In the genomic region with DNA sequence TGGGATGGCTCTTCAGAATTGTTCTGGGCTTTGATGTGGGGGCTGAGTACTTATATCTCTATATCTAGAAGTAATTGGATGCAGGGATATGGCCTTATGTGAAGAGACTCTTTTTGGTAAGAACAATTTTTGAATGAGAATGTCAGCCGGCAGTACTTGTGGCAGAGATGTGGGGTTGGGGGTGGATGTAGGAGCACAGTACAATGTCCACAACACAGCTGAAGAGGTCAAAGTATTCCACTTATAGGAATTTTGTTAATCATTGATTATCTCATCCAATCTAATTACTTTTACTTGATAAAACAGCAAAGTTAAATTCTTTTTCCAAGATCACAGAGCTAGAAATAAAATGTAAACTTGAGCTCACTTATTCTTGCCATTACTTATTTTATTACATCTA, we compare ENCODE assay signal across 38 cellular contexts.
"Had no signal": no experiment of that assay in that cellular context is flagged by ENCODE, and none has a peak within 500 bp of the region (broad histone marks: within the 10 kb centered on the region; RNA-seq: fewer than 3 reads in every experiment).

No MANE protein-coding gene starts in this region.

- H3K27me3 Mint-ChIP-seq: activated B cell treated with CpG ODN at 0.5 μM for 24 hours; activated CD4-positive, alpha-beta T cell treated with anti-CD3 and anti-CD28 coated beads, Interleukin-2, amount 10 ng/mL, durations not matched to agents 24 days and 14 days; activated CD8-positive, alpha-beta T cell treated with anti-CD3 and anti-CD28 coated beads for 36 hours; activated naive CD8-positive, alpha-beta T cell treated with anti-CD3 and anti-CD28 coated beads for 36 hours; activated T-helper 17 cell treated with anti-CD3 and anti-CD28 coated beads, Interleukin-2, amount 50 U/mL, for 72 hours; central memory CD8-positive, alpha-beta T cell had no signal

- H3K4me3 Mint-ChIP-seq: activated B cell treated with CpG ODN at 0.5 μM for 24 hours; activated CD4-positive, alpha-beta memory T cell treated with anti-CD3 and anti-CD28 coated beads for 36 hours; activated CD4-positive, alpha-beta T cell treated with anti-CD3 and anti-CD28 coated beads, Interleukin-2, amount 10 ng/mL, durations not matched to agents 24 days and 14 days; activated CD8-positive, alpha-beta T cell treated with anti-CD3 and anti-CD28 coated beads for 36 hours; activated naive CD4-positive, alpha-beta T cell treated with anti-CD3 and anti-CD28 coated beads for 36 hours; activated naive CD8-positive, alpha-beta T cell treated with anti-CD3 and anti-CD28 coated beads for 36 hours; activated T-cell treated with anti-CD3 and anti-CD28 coated beads, Interleukin-2, amount 50 U/mL, for 4 hours; activated T-cell treated with anti-CD3 and anti-CD28 coated beads, Interleukin-2, amount 50 U/mL, for 72 hours; activated T-helper 1 cell treated with anti-CD3 and anti-CD28 coated beads, Interleukin-12 subunit alpha, Interleukin-12 subunit beta, Interleukin-2, Interleukin-4 antibody, amounts not matched to agents 30 ng/mL and 10 ng/mL and 1 ng/mL, durations not matched to agents 14 hours and 24 hours and 36 hours; activated T-helper 17 cell treated with anti-CD3 and anti-CD28 coated beads, Interleukin-2, amount 50 U/mL, for 72 hours; brain; central memory CD8-positive, alpha-beta T cell; T-helper 1 cell treated with Interleukin-12 subunit alpha and Interleukin-12 subunit beta and Interleukin-4 antibody, amounts not matched to agents 30 μg/mL and 1 μg/mL, for 36 hours; T-helper 2 cell treated with Interferon-gamma antibody and Interleukin-4, amounts not matched to agents 5 μg/mL and 100 μg/mL, for 36 hours had no signal

- H3K4me3 ChIP-seq: adrenal gland, cardiac muscle cell had no signal

- H3K27ac ChIP-seq: adrenal gland, cardiac muscle cell, VCaP had no signal

- H3K9me3 Mint-ChIP-seq: activated CD4-positive, alpha-beta memory T cell treated with anti-CD3 and anti-CD28 coated beads for 36 hours; activated CD4-positive, alpha-beta T cell treated with anti-CD3 and anti-CD28 coated beads, Interleukin-2, amount 10 ng/mL, durations not matched to agents 24 days and 14 days; activated CD8-positive, alpha-beta T cell treated with anti-CD3 and anti-CD28 coated beads for 36 hours; activated naive CD4-positive, alpha-beta T cell treated with anti-CD3 and anti-CD28 coated beads for 36 hours; activated naive CD4-positive, alpha-beta T cell treated with anti-CD3 and anti-CD28 coated beads, Interleukin-2, amount 50 U/mL, for 72 hours; activated naive CD8-positive, alpha-beta T cell treated with anti-CD3 and anti-CD28 coated beads for 36 hours; activated T-cell treated with anti-CD3 and anti-CD28 coated beads, Interleukin-2, amount 50 U/mL, for 4 hours; activated T-cell treated with anti-CD3 and anti-CD28 coated beads, Interleukin-2, amount 50 U/mL, for 72 hours; activated T-helper 1 cell treated with anti-CD3 and anti-CD28 coated beads, Interleukin-12 subunit alpha, Interleukin-12 subunit beta, Interleukin-2, Interleukin-4 antibody, amounts not matched to agents 30 ng/mL and 10 ng/mL and 1 ng/mL, durations not matched to agents 14 hours and 24 hours and 36 hours; activated T-helper 17 cell treated with anti-CD3 and anti-CD28 coated beads, Interleukin-2, amount 50 U/mL, for 72 hours; brain; T-helper 1 cell treated with Interleukin-12 subunit alpha and Interleukin-12 subunit beta and Interleukin-4 antibody, amounts not matched to agents 30 μg/mL and 1 μg/mL, for 36 hours; T-helper 2 cell treated with Interferon-gamma antibody and Interleukin-4, amounts not matched to agents 5 μg/mL and 100 μg/mL, for 36 hours had no signal

- H3K27ac Mint-ChIP-seq: activated B cell treated with CpG ODN at 0.5 μM for 24 hours; activated CD4-positive, alpha-beta memory T cell treated with anti-CD3 and anti-CD28 coated beads for 36 hours; activated CD4-positive, alpha-beta T cell treated with anti-CD3 and anti-CD28 coated beads, Interleukin-2, amount 10 ng/mL, durations not matched to agents 24 days and 14 days; activated CD8-positive, alpha-beta T cell treated with anti-CD3 and anti-CD28 coated beads for 36 hours; activated naive CD4-positive, alpha-beta T cell treated with anti-CD3 and anti-CD28 coated beads for 36 hours; activated naive CD4-positive, alpha-beta T cell treated with anti-CD3 and anti-CD28 coated beads, Interleukin-2, amount 50 U/mL, for 72 hours; activated naive CD8-positive, alpha-beta T cell treated with anti-CD3 and anti-CD28 coated beads for 36 hours; activated T-cell treated with anti-CD3 and anti-CD28 coated beads, Interleukin-2, amount 50 U/mL, for 72 hours; activated T-helper 1 cell treated with anti-CD3 and anti-CD28 coated beads, Interleukin-12 subunit alpha, Interleukin-12 subunit beta, Interleukin-2, Interleukin-4 antibody, amounts not matched to agents 30 ng/mL and 10 ng/mL and 1 ng/mL, durations not matched to agents 14 hours and 24 hours and 36 hours; activated T-helper 17 cell treated with anti-CD3 and anti-CD28 coated beads, Interleukin-2, amount 50 U/mL, for 72 hours; brain; T-helper 1 cell treated with Interleukin-12 subunit alpha and Interleukin-12 subunit beta and Interleukin-4 antibody, amounts not matched to agents 30 μg/mL and 1 μg/mL, for 36 hours; T-helper 2 cell treated with Interferon-gamma antibody and Interleukin-4, amounts not matched to agents 5 μg/mL and 100 μg/mL, for 36 hours had no signal

- DNase-seq: activated B cell treated with CpG ODN at 0.5 μM for 24 hours; activated CD4-positive, alpha-beta memory T cell treated with anti-CD3 and anti-CD28 coated beads for 36 hours; activated CD4-positive, alpha-beta T cell treated with anti-CD3 and anti-CD28 coated beads for 4 hours; activated CD4-positive, alpha-beta T cell treated with anti-CD3 and anti-CD28 coated beads, Interleukin-2, amount 10 ng/mL, durations not matched to agents 24 days and 14 days; activated CD4-positive, alpha-beta T cell treated with anti-CD3 and anti-CD28 coated beads, Interleukin-2, amount 50 U/mL, for 1 hour; activated CD4-positive, alpha-beta T cell treated with anti-CD3 and anti-CD28 coated beads, Interleukin-2, amount 50 U/mL, for 4 hours; activated CD4-positive, CD25-positive, alpha-beta regulatory T cell treated with anti-CD3 and anti-CD28 coated beads, Interleukin-2, amount 50 U/mL, for 72 hours; activated CD8-positive, alpha-beta memory T cell treated with anti-CD3 and anti-CD28 coated beads, Interleukin-2, amount 50 U/mL, for 4 hours; activated CD8-positive, alpha-beta T cell treated with anti-CD3 and anti-CD28 coated beads for 36 hours; activated effector memory CD4-positive, alpha-beta T cell treated with anti-CD3 and anti-CD28 coated beads, Interleukin-2, amount 50 U/mL, for 16 hours; activated gamma-delta T cell treated with Interleukin-2 at 50 U/mL for 16 hours; activated naive CD4-positive, alpha-beta T cell; activated naive CD4-positive, alpha-beta T cell treated with anti-CD3 and anti-CD28 coated beads for 36 hours; activated naive CD4-positive, alpha-beta T cell treated with anti-CD3 and anti-CD28 coated beads, Interleukin-2, amount 50 U/mL, for 16 hours; activated naive CD8-positive, alpha-beta T cell treated with anti-CD3 and anti-CD28 coated beads for 36 hours; activated T-cell treated with anti-CD3 and anti-CD28 coated beads for 4 hours; activated T-cell treated with anti-CD3 and anti-CD28 coated beads, Interleukin-2, amount 50 U/mL, for 1 hour; activated T-cell treated with anti-CD3 and anti-CD28 coated beads, Interleukin-2, amount 50 U/mL, for 4 hours; activated T-cell treated with anti-CD3 and anti-CD28 coated beads, Interleukin-2, amount 50 U/mL, for 72 hours; adrenal gland; amniotic stem cell; aorta; caudate nucleus; cerebellar nuclear complex; T-helper 1 cell; T-helper 2 cell; T-helper 9 cell had no signal

- H3K9me3 ChIP-seq: adrenal gland had no signal

- H3K36me3 ChIP-seq: adrenal gland, cardiac muscle cell had no signal

- H3K4me1 ChIP-seq: adrenal gland had no signal

- H3K27me3 ChIP-seq: adrenal gland, cardiac muscle cell had no signal

- H3K36me3 Mint-ChIP-seq: activated CD4-positive, alpha-beta memory T cell treated with anti-CD3 and anti-CD28 coated beads for 36 hours; activated naive CD4-positive, alpha-beta T cell treated with anti-CD3 and anti-CD28 coated beads, Interleukin-2, amount 50 U/mL, for 72 hours; activated naive CD8-positive, alpha-beta T cell treated with anti-CD3 and anti-CD28 coated beads for 36 hours; brain had no signal

- FAIRE-seq: bronchial epithelial cell, TTC549 had no signal

- ATAC-seq: activated CD8-positive, alpha-beta T cell treated with anti-CD3 and anti-CD28 coated beads for 36 hours; activated naive CD4-positive, alpha-beta T cell treated with anti-CD3 and anti-CD28 coated beads, Interleukin-2, amount 50 U/mL, for 72 hours; activated T-cell treated with anti-CD3 and anti-CD28 coated beads, Interleukin-2, amount 50 U/mL, for 4 hours; activated T-cell treated with anti-CD3 and anti-CD28 coated beads, Interleukin-2, amount 50 U/mL, for 72 hours; activated T-helper 17 cell treated with anti-CD3 and anti-CD28 coated beads, Interleukin-2, amount 50 U/mL, for 72 hours had no signal

- H3K4me1 Mint-ChIP-seq: activated B cell treated with CpG ODN at 0.5 μM for 24 hours; activated CD4-positive, alpha-beta T cell treated with anti-CD3 and anti-CD28 coated beads, Interleukin-2, amount 10 ng/mL, durations not matched to agents 24 days and 14 days; activated naive CD8-positive, alpha-beta T cell treated with anti-CD3 and anti-CD28 coated beads for 36 hours; activated T-helper 17 cell treated with anti-CD3 and anti-CD28 coated beads, Interleukin-2, amount 50 U/mL, for 72 hours; brain; central memory CD8-positive, alpha-beta T cell had no signal
